In the genomic region with DNA sequence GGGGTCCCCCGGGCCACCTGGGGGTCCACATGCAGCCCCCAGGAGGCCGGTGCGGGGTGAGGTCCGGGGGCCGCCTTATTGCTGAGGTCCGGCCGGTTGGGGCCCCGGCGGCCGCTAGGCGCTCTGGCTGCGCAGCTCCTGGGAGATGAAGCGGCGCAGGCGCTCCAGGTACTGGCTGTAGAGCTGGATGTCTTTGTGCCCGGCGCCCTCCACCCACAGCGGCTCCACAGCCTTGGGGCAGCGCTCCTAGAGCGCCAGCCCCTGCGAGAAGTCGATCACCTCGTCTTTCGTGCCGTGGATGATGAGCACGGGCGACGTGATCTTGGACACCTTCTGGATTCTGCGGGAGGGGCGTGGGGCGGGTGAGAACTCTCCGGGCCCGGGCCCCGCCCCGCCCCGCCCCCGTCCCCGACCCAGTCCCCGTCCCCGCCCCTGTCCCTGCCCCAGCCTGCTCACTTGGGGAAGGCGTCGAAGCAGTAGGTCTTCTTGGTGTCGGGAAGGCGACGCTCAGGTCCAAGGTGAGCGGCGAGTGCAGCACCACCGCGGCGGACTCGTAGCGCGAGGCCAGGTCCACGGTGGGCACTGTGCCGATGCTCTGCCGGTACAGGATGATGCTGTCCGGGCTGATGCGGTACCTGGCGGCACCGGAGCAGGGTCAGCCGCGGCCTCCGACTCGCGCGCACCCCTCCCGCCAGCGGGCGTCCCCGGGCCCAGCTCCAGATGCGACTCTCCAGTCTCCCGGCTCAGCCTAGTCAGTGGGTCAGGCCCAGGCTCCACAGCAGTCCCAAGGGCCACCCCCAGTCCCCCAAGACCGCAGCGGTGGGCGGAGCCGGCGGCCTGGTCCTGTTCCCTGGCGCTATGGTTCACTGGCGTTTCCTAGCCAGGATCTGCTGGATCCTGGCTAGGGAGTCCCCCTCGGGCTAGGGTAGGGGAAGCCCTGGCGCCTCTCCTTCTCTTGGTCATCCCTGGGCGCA, we compare ENCODE assay signal across 8 cellular contexts.
DNase-seq lines count a peak whose midpoint lies in the region; ATAC-seq, FAIRE-seq and TF ChIP-seq lines count a peak whose summit lies in the region.
"Not testable (repeated sequence)": the region's sequence is repeated elsewhere in the genome, so short reads cannot be mapped to it uniquely, and the experiment has no call there.

No MANE protein-coding gene starts in this region.

- not testable (repeated sequence) for ATAC-seq in thoracic aorta (ENCODE audit: insufficient number of reproducible peaks, low FRiP score, low read depth)

- not testable (repeated sequence) for H3K9ac ChIP-seq in HUES64 (ENCODE audit: low read depth, low read length); kidney (ENCODE audit: low read length in 2 of 2); neural progenitor cell

- not testable (repeated sequence) for H3F3A ChIP-seq in neural progenitor cell (ENCODE audit: low read depth)

- DNase-seq in Daoy (ENCODE audit: low read depth) (peak; percentile 0), dorsolateral prefrontal cortex (peak in 1 of 10 donors; percentile 24), kidney (peak; percentile 26), neural progenitor cell (ENCODE audit: low spot score) (peak; percentile 3)
- DNase-seq in epithelial cell of proximal tubule (ENCODE audit: low read depth); left ventricle myocardium inferior; thoracic aorta (ENCODE audit: low spot score): not testable (repeated sequence)

- not testable (repeated sequence) for H2AFZ ChIP-seq in neural progenitor cell (replicated peaks)

- not testable (repeated sequence) for H3K27me3 ChIP-seq in HUES64 (ENCODE audit: insufficient read depth, low read length); left ventricle myocardium inferior (ENCODE audit: low read depth); neural progenitor cell; thoracic aorta (replicated peaks; ENCODE audit: insufficient read depth)
- peaks cover 0 to 11% (median 0%) of the 10 kb centered on the region in 45 donors for H3K27me3 ChIP-seq in dorsolateral prefrontal cortex

- not testable (repeated sequence) for H3K27ac ChIP-seq in HUES64 (ENCODE audit: low read depth, low read length); dorsolateral prefrontal cortex; left ventricle myocardium inferior (replicated peaks); kidney (ENCODE audit: low read depth in 2 of 2, low read length in 2 of 2); neural progenitor cell; thoracic aorta

- H3K4me3 Mint-ChIP-seq in neural progenitor cell: not testable (repeated sequence)

- not testable (repeated sequence) for FAIRE-seq in kidney (lab: Jason Lieb, UNC)

- H3K4me1 ChIP-seq in HUES64 (ENCODE audit: insufficient read depth, low read length); left ventricle myocardium inferior; kidney (ENCODE audit: control insufficient read depth in 1 of 2, insufficient read depth in 1 of 2, low read depth in 1 of 2, low read length in 2 of 2); neural progenitor cell; thoracic aorta (ENCODE audit: control insufficient read depth in 1 of 2, low read depth in 2 of 2): not testable (repeated sequence)

- not testable (repeated sequence) for H3K27ac Mint-ChIP-seq in neural progenitor cell

- H3K4me1 Mint-ChIP-seq in neural progenitor cell: not testable (repeated sequence)

- WGBS in HUES64: 72% methylated on average over 43 of the region's 82 CpGs

- H3K4me3 ChIP-seq in HUES64 (ENCODE audit: low read length) (peak overlapping the region; percentile 39; the same call in 1 of the 2 replicates), dorsolateral prefrontal cortex (peak overlapping the region in 36 of 59 donors; percentile 4 to 65 (median 39)), epithelial cell of proximal tubule (ENCODE audit: low read depth, low read length) (peak overlapping the region; percentile 24), left ventricle myocardium inferior (peak overlapping the region; percentile 51), neural progenitor cell (peak overlapping the region; percentile 30), thoracic aorta (peak overlapping the region; percentile 36)
- H3K4me3 ChIP-seq in kidney (ENCODE audit: low read length in 2 of 2): not testable (repeated sequence)

- H3K27me3 Mint-ChIP-seq in neural progenitor cell (ENCODE audit: insufficient read depth, low read depth): not testable (repeated sequence)

- TF ChIP-seq CTCF in dorsolateral prefrontal cortex (IDR thresholded peaks at IDR 0.05 in 54 of 56, conservative IDR thresholded peaks at IDR 0.05 in 2 of 56; ENCODE audit: low read depth in 1 of 56, partially characterized antibody in 56 of 56); epithelial cell of proximal tubule (conservative IDR thresholded peaks at IDR 0.05; ENCODE audit: low read depth, low read length); left ventricle myocardium inferior (IDR thresholded peaks at IDR 0.05; ENCODE audit: borderline replicate concordance); kidney (IDR thresholded peaks at IDR 0.05; ENCODE audit: borderline replicate concordance, extremely low read depth, insufficient read depth); neural progenitor cell (IDR thresholded peaks at IDR 0.05); thoracic aorta (IDR thresholded peaks at IDR 0.05): not testable (repeated sequence)

- not testable (repeated sequence) for H3K9me3 ChIP-seq in HUES64 (ENCODE audit: insufficient read depth, low read depth, low read length); left ventricle myocardium inferior (replicated peaks); kidney (ENCODE audit: control insufficient read depth in 1 of 2, low read length in 2 of 2); neural progenitor cell (ENCODE audit: low read depth); thoracic aorta

- intact Hi-C loops in dorsolateral prefrontal cortex (cut with DNase I); left ventricle myocardium inferior (cut with micrococcal nuclease); kidney (cut with DNase I): not testable (repeated sequence)

- not testable (repeated sequence) for H3K36me3 ChIP-seq in HUES64 (ENCODE audit: insufficient read depth, low read length); left ventricle myocardium inferior; kidney (ENCODE audit: control insufficient read depth in 1 of 2, insufficient read depth in 2 of 2, low read length in 2 of 2); neural progenitor cell; thoracic aorta

- H4K20me1 ChIP-seq in neural progenitor cell (ENCODE audit: low read depth): not testable (repeated sequence)

- H3K36me3 Mint-ChIP-seq in neural progenitor cell: not testable (repeated sequence)

- not testable (repeated sequence) for H3K9me3 Mint-ChIP-seq in neural progenitor cell

- H3K4me2 ChIP-seq in neural progenitor cell: peak overlapping the region; percentile 62

- not testable (repeated sequence) for H3K79me2 ChIP-seq in neural progenitor cell (ENCODE audit: low read depth)
